9 cellular contexts compared by ENCODE assay signal in the genomic region with DNA sequence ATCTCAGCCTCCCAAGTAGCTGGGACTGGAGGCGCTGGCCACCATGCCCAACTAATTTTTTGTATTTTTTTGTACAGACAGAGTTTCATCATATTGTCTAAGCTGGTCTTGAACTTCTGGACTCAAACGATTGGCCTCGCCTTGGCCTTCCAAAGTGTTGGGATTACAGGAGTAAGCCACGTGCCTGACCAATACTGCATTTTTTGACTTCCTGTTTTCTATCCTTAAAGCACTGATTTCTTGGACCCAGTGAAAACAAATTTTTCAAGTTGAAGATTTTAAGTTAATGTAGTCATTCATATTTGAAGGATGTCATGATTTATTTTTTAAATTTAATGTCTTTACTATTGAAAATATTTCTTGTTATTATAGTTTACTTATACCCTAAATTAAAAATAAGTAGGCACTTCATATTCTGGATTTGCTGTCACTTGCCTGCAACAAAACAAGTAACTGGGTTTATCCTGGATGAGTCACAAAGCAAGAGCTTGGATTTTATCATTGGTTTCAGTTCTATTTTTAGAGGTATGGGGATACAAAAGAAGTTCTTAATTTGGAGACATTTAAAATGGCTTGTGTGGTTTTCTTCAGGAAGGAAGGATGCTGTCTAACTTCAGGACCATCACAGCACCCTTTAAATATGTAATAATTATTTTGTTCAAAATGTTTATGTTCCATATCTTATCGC. TPM values are rescaled to one million over a fixed set of nuclear protein-coding genes. Genes with fewer than 3 reads are reported as not detected.
DNase-seq lines count a peak whose midpoint lies in the region; ATAC-seq and TF ChIP-seq lines count a peak whose summit lies in the region.
"Had no signal": no experiment of that assay in that cellular context is flagged by ENCODE, and none has a peak within 500 bp of the region (broad histone marks: within the 10 kb centered on the region; RNA-seq: fewer than 3 reads in every experiment).

No MANE protein-coding gene starts in this region.

- intact Hi-C loops in adrenal gland (cut with DNase I) = no loop called here

- H3K36me3 Mint-ChIP-seq in mesothelial cell of epicardium = peaks cover 6% of the 10 kb centered on the region
- H3K36me3 Mint-ChIP-seq: natural killer cell had no signal

- in situ Hi-C loops in ACHN (cut with HindIII; ENCODE audit: low pct_ligation_motif_present, low pct_unique_long_range_greater_than_20kb, low sequenced_read_pairs) = loop anchor here (10.0 kb wide), 1 partner anchor 101 kb away; no protein-coding TSS in a partner anchor

- H3K9me3 ChIP-seq in adrenal gland (replicated peaks in 1 of 3) = no peaks in the 10 kb centered on the region

- peaks cover 0 to 7% of the 10 kb centered on the region in 2 donors for H3K36me3 ChIP-seq in adrenal gland (replicated peaks in 1 of 2)

- no peak for ATAC-seq in HG02938 (IDR thresholded peaks at IDR 0.05; ENCODE audit: unreplicated experiment)
- ATAC-seq: natural killer cell had no signal

- DNase-seq in ACHN = peak; percentile 21
- peak; percentile 26 for DNase-seq in H4 (ENCODE audit: low spot score)
- DNase-seq in adrenal gland = peak in 2 of 7 donors; percentile 10 to 53
- DNase-seq in mesothelial cell of epicardium (ENCODE audit: low spot score in 2 of 2, unreplicated experiment in 2 of 2) = no peak
- DNase-seq in NCI-H1694 treated with DMSO at 0.1 percent for 48 hours (lab: John Stamatoyannopoulos, UW) = no peak
- DNase-seq in SW 1271 (lab: John Stamatoyannopoulos, UW) = no peak
- DNase-seq in NCI-H446 treated with DMSO at 0.1 percent for 48 hours (lab: John Stamatoyannopoulos, UW) = no peak
- DNase-seq: natural killer cell had no signal

- TF ChIP-seq CTCF in adrenal gland (IDR thresholded peaks at IDR 0.05) (no peak), mesothelial cell of epicardium (IDR thresholded peaks at IDR 0.05; ENCODE audit: unreplicated experiment) (no peak)

- peak overlapping the region in 1 of 4 donors; percentile 68 for H3K4me3 ChIP-seq in adrenal gland

- H3K27me3 ChIP-seq in adrenal gland = no peaks in the 10 kb centered on the region

- peaks cover 42% of the 10 kb centered on the region for H3K4me1 Mint-ChIP-seq in mesothelial cell of epicardium

- H3K27me3 Mint-ChIP-seq in mesothelial cell of epicardium (ENCODE audit: low read depth) = no peaks in the 10 kb centered on the region

- H3K27ac Mint-ChIP-seq in mesothelial cell of epicardium = peak overlapping the region; percentile 70
- H3K27ac Mint-ChIP-seq: natural killer cell had no signal

- peaks cover 11 to 44% of the 10 kb centered on the region in 2 donors for H3K4me1 ChIP-seq in adrenal gland (replicated peaks in 1 of 2)

- no peaks in the 10 kb centered on the region for H3K9me3 Mint-ChIP-seq in mesothelial cell of epicardium
- H3K9me3 Mint-ChIP-seq: natural killer cell had no signal

- TF ChIP-seq POLR2A in adrenal gland (IDR thresholded peaks at IDR 0.05) = peak in 1 of 2 donors; percentile 32

- H3K27ac ChIP-seq in adrenal gland = peak overlapping the region; percentile 16 to 98 (median 69)

- no peak overlapping the region for H3K4me3 Mint-ChIP-seq in mesothelial cell of epicardium

- 39 to 47% (median 43%) methylated on average over 5 of the region's 5 CpGs for WGBS in adrenal gland, 4 donors

RNA-seq across cellular contexts. Expression of gene VPS45, which starts 2.2 kb away (rescaled TPM):
- total RNA-seq in H4 (2014; rRNA removed; shearing (Covaris generic)) = 30.0 and 35.1 TPM in 2 replicates
- 10 to 100 TPM; 36.5 to 77.6 (median 52.1) TPM for total RNA-seq in adrenal gland
- 10 to 100 TPM; 49.2 to 67.4 (median 59.2) TPM for polyA plus RNA-seq in adrenal gland
- 51.3 to 56.5 TPM (median 53.0 TPM) in 3 replicates for total RNA-seq in mesothelial cell of epicardium

RNA-seq across cellular contexts. Expression of gene OTUD7B, which starts 54.8 kb away (rescaled TPM):
- 4.2 and 5.4 TPM in 2 replicates for total RNA-seq in H4 (2014; rRNA removed; shearing (Covaris generic))
- total RNA-seq in adrenal gland = 10 to 100 TPM; 14.4 to 45.7 (median 24.8) TPM
- polyA plus RNA-seq in adrenal gland = 10 to 100 TPM in 2 of 3 donors, 1 to 10 TPM in 1; 5.7 to 18.4 (median 10.2) TPM
- 48.5 to 50.7 TPM (median 48.9 TPM) in 3 replicates for total RNA-seq in mesothelial cell of epicardium

Comparison
In these comparisons a context has a peak if more than half of its experiments do, and no peak if none do; other contexts are left out.
1. DNase-seq: peak in ACHN (single experiment) and H4 (single experiment); none in mesothelial cell of epicardium (0 of 2), NCI-H1694 treated with DMSO at 0.1 percent for 48 hours (single experiment), SW 1271 (0 of 2) and NCI-H446 treated with DMSO at 0.1 percent for 48 hours (single experiment).